1 cellular context compared by ENCODE assay signal in the genomic region with DNA sequence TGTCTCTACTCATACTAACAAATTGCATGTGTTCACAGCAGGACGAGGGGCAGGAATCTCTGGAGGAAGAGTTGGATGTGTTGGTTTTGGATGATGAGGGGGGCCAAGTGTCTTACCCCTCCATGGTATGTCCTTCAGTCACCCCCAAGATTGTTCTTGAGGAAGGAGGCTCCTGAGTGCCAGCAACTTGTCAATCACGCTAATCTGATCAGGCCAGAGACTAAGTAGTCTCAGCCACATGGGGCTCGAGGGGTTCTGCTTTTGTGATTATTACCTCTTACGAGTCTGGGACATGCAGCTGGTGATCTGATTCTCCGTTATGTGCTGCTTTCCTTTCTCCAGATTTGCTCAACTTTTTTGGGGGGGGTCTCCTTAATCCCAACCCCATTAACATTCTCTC.
TF ChIP-seq lines count a peak whose summit lies in the region.

No MANE protein-coding gene starts in this region.

TF ChIP-seq in WTC11, 78 proteins besides CTCF, POLR2A, EP300 and RAD21 (continued from another document):
- TF ChIP-seq ZSCAN18 (CRISPR knock-in tag; IDR thresholded peaks at IDR 0.05): no peak
- TF ChIP-seq E2F1 (CRISPR knock-in tag; IDR thresholded peaks at IDR 0.05): no peak
- TF ChIP-seq RELA (CRISPR knock-in tag; IDR thresholded peaks at IDR 0.05; ENCODE audit: borderline replicate concordance): no peak
- no peak for TF ChIP-seq SP1 (CRISPR knock-in tag; conservative IDR thresholded peaks at IDR 0.05)
- TF ChIP-seq GTF2I (CRISPR knock-in tag; conservative IDR thresholded peaks at IDR 0.05): no peak
- TF ChIP-seq ZNF423 (CRISPR knock-in tag; IDR thresholded peaks at IDR 0.05): no peak
- no peak for TF ChIP-seq MYBL2 (CRISPR knock-in tag; IDR thresholded peaks at IDR 0.05)
- TF ChIP-seq TEAD1 (CRISPR knock-in tag; IDR thresholded peaks at IDR 0.05): no peak
- TF ChIP-seq FOXP4 (CRISPR knock-in tag; IDR thresholded peaks at IDR 0.05): no peak
- TF ChIP-seq, protein P1, sequence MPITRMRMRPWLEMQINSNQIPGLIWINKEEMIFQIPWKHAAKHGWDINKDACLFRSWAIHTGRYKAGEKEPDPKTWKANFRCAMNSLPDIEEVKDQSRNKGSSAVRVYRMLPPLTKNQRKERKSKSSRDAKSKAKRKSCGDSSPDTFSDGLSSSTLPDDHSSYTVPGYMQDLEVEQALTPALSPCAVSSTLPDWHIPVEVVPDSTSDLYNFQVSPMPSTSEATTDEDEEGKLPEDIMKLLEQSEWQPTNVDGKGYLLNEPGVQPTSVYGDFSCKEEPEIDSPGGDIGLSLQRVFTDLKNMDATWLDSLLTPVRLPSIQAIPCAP (CRISPR knock-in tag; IDR thresholded peaks at IDR 0.05): no peak
- TF ChIP-seq USF1 (CRISPR knock-in tag; IDR thresholded peaks at IDR 0.05): no peak
- TF ChIP-seq PRRX2 (CRISPR knock-in tag; IDR thresholded peaks at IDR 0.05): no peak
- TF ChIP-seq ZMAT4 (CRISPR knock-in tag; IDR thresholded peaks at IDR 0.05): no peak
